Comparison of ENCODE assay signal across 11 cellular contexts in the genomic region with DNA sequence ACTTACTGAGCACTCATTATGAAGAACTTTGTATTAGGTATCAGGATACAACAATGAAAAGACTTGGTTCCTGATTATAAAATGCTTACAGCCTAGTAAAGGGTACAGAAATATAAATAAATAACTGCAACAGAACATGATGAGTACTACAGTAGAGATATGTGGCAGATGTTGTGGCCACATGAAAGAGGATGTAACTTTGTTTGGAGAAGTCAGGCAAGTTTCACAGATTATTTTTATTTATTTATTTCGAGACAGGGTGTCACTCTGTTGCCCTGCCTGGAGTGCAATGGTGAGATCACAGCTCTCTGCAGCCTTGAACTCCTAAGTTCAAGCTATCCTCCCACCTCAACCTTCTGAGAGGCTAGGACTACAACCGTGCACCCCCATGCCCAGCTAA. TPM values are rescaled to one million over a fixed set of nuclear protein-coding genes. Genes with fewer than 3 reads are reported as not detected.
DNase-seq lines count a peak whose midpoint lies in the region; ATAC-seq lines count a peak whose summit lies in the region.
"Had no signal": no experiment of that assay in that cellular context is flagged by ENCODE, and none has a peak within 500 bp of the region (broad histone marks: within the 10 kb centered on the region; RNA-seq: fewer than 3 reads in every experiment).

No MANE protein-coding gene starts in this region.

- DNase-seq in germinal center (ENCODE audit: low spot score) (peak; percentile 68), amniotic stem cell (lab: John Stamatoyannopoulos, UW) (no peak), occipital lobe (lab: John Stamatoyannopoulos, UW) (no peak)
- DNase-seq in activated naive CD8-positive, alpha-beta T cell treated with anti-CD3 and anti-CD28 coated beads for 36 hours: no peak
- no peak for DNase-seq in stimulated activated effector memory CD8-positive, alpha-beta T cell treated with anti-CD3 and anti-CD28 coated beads, Interleukin-12 subunit alpha, Interleukin-12 subunit beta, amount 100 ng/mL, for 72 hours (ENCODE audit: low spot score in 2 of 2)
- DNase-seq: NCI-H446 treated with DMSO at 0.1 percent for 48 hours, T-helper 9 cell had no signal

- no peaks in the 10 kb centered on the region for H3K4me1 Mint-ChIP-seq in activated naive CD8-positive, alpha-beta T cell treated with anti-CD3 and anti-CD28 coated beads for 36 hours
- H3K4me1 Mint-ChIP-seq in stimulated activated effector memory CD8-positive, alpha-beta T cell treated with anti-CD3 and anti-CD28 coated beads, Interleukin-12 subunit alpha, Interleukin-12 subunit beta, amount 100 ng/mL, for 72 hours: no peaks in the 10 kb centered on the region

- ATAC-seq in GM18858 (IDR thresholded peaks at IDR 0.05; ENCODE audit: unreplicated experiment) (peak; percentile 91), GM21528 (IDR thresholded peaks at IDR 0.05; ENCODE audit: low FRiP score, unreplicated experiment) (peak; percentile 76), HG03354 (IDR thresholded peaks at IDR 0.05; ENCODE audit: poor library complexity, severe bottlenecking, unreplicated experiment) (peak; percentile 82)
- ATAC-seq in stimulated activated effector memory CD8-positive, alpha-beta T cell treated with anti-CD3 and anti-CD28 coated beads, Interleukin-12 subunit alpha, Interleukin-12 subunit beta, amount 100 ng/mL, for 72 hours: no peak

- H3K27ac Mint-ChIP-seq in activated naive CD8-positive, alpha-beta T cell treated with anti-CD3 and anti-CD28 coated beads for 36 hours: no peak overlapping the region
- H3K27ac Mint-ChIP-seq in stimulated activated effector memory CD8-positive, alpha-beta T cell treated with anti-CD3 and anti-CD28 coated beads, Interleukin-12 subunit alpha, Interleukin-12 subunit beta, amount 100 ng/mL, for 72 hours: no peak overlapping the region

- no peaks in the 10 kb centered on the region for H3K9me3 Mint-ChIP-seq in activated naive CD8-positive, alpha-beta T cell treated with anti-CD3 and anti-CD28 coated beads for 36 hours
- H3K9me3 Mint-ChIP-seq in stimulated activated effector memory CD8-positive, alpha-beta T cell treated with anti-CD3 and anti-CD28 coated beads, Interleukin-12 subunit alpha, Interleukin-12 subunit beta, amount 100 ng/mL, for 72 hours: no peaks in the 10 kb centered on the region
- H3K9me3 Mint-ChIP-seq: IgD-negative memory B cell had no signal

- peaks cover 7% of the 10 kb centered on the region for H3K27me3 Mint-ChIP-seq in activated naive CD8-positive, alpha-beta T cell treated with anti-CD3 and anti-CD28 coated beads for 36 hours
- H3K27me3 Mint-ChIP-seq: IgD-negative memory B cell had no signal

- H3K4me3 Mint-ChIP-seq in activated naive CD8-positive, alpha-beta T cell treated with anti-CD3 and anti-CD28 coated beads for 36 hours: no peak overlapping the region
- no peak overlapping the region for H3K4me3 Mint-ChIP-seq in stimulated activated effector memory CD8-positive, alpha-beta T cell treated with anti-CD3 and anti-CD28 coated beads, Interleukin-12 subunit alpha, Interleukin-12 subunit beta, amount 100 ng/mL, for 72 hours

- H3K36me3 Mint-ChIP-seq in activated naive CD8-positive, alpha-beta T cell treated with anti-CD3 and anti-CD28 coated beads for 36 hours: no peaks in the 10 kb centered on the region
- H3K36me3 Mint-ChIP-seq in stimulated activated effector memory CD8-positive, alpha-beta T cell treated with anti-CD3 and anti-CD28 coated beads, Interleukin-12 subunit alpha, Interleukin-12 subunit beta, amount 100 ng/mL, for 72 hours: no peaks in the 10 kb centered on the region

RNA-seq across cellular contexts. Expression of gene UBE2K, which starts 15.8 kb away (rescaled TPM):
- 100 to 1,000 TPM in 1 of 2 experiments, 10 to 100 TPM in 1; 92.7 to 102 TPM for total RNA-seq in activated naive CD8-positive, alpha-beta T cell treated with anti-CD3 and anti-CD28 coated beads for 36 hours
- 93.7 TPM for total RNA-seq in occipital lobe

RNA-seq across cellular contexts. Expression of gene SMIM14, which starts 43.5 kb away (rescaled TPM):
- under 1 TPM; 0.36 to 0.62 TPM for total RNA-seq in activated naive CD8-positive, alpha-beta T cell treated with anti-CD3 and anti-CD28 coated beads for 36 hours
- total RNA-seq in occipital lobe: 59.9 TPM

Comparison
In these comparisons a context has a peak if more than half of its experiments do, and no peak if none do; other contexts are left out.
1. RNA of gene SMIM14, which starts 43.5 kb away (total RNA-seq): 59.9 TPM in occipital lobe (single experiment); 0.36 to 0.62 TPM in activated naive CD8-positive, alpha-beta T cell treated with anti-CD3 and anti-CD28 coated beads for 36 hours; every median in the first group is over 10 times any median in the second.